14 cellular contexts compared by ENCODE assay signal in genomic region chr19:566403-566802, GRCh38. TPM values are rescaled to one million over a fixed set of nuclear protein-coding genes. Genes with fewer than 3 reads are reported as not detected.
DNase-seq lines count a peak whose midpoint lies in the region; ATAC-seq, FAIRE-seq and TF ChIP-seq lines count a peak whose summit lies in the region.
"Had no signal": no experiment of that assay in that cellular context is flagged by ENCODE, and none has a peak within 500 bp of the region (broad histone marks: within the 10 kb centered on the region; RNA-seq: fewer than 3 reads in every experiment).

No MANE protein-coding gene starts in this region.

- H3T11ph ChIP-seq in H9 (ENCODE audit: low read length) = no peak overlapping the region

- H2AK5ac ChIP-seq in H9 (ENCODE audit: insufficient read length, low read length) = no peak overlapping the region

- H4K20me1 ChIP-seq in H9 (ENCODE audit: control insufficient read depth, insufficient read depth, insufficient read length) = no peaks in the 10 kb centered on the region

- H3K27me3 ChIP-seq in Caco-2 (replicated peaks; ENCODE audit: control insufficient read depth, insufficient read depth, low read length) (no peaks in the 10 kb centered on the region), Panc1 (ENCODE audit: control insufficient read depth, insufficient read depth, low read length) (no peaks in the 10 kb centered on the region), heart left ventricle (no peaks in the 10 kb centered on the region), pancreas (no peaks in the 10 kb centered on the region), H9 (ENCODE audit: insufficient read depth, low read length) (no peaks in the 10 kb centered on the region)
- H3K27me3 ChIP-seq: heart right ventricle had no signal

- H3K4ac ChIP-seq in H9 (ENCODE audit: low read depth, low read length) = no peak overlapping the region

- H3K27ac Mint-ChIP-seq in Caco-2 (ENCODE audit: unreplicated experiment) (no peak overlapping the region), H9 (no peak overlapping the region)
- H3K27ac Mint-ChIP-seq: B cell had no signal

- no peaks in the 10 kb centered on the region for H3K79me2 ChIP-seq in H9 (ENCODE audit: insufficient read depth, low read length)

- no peak overlapping the region for H3K4me2 ChIP-seq in H9 (ENCODE audit: insufficient read depth, insufficient read length, low read length)

- H3K27ac ChIP-seq in Panc1 (ENCODE audit: low read length) (no peak overlapping the region), heart left ventricle (peak overlapping the region in 4 of 12 donors; percentile 22 to 86 (median 42)), pancreas (peak overlapping the region in 2 of 4 donors; percentile 0 to 48), H9 (ENCODE audit: insufficient read length, low read depth, low read length) (no peak overlapping the region)

- no peak overlapping the region for H4K5ac ChIP-seq in H9 (ENCODE audit: insufficient read length, low read depth, low read length)

- no peak overlapping the region for H2BK120ac ChIP-seq in H9 (ENCODE audit: low read depth, low read length, poor library complexity, severe bottlenecking)

- H3K27me3 Mint-ChIP-seq in Caco-2 (ENCODE audit: insufficient read depth, unreplicated experiment) = no peaks in the 10 kb centered on the region
- H3K27me3 Mint-ChIP-seq in H9 (ENCODE audit: low read depth) = peaks cover 32% of the 10 kb centered on the region
- H3K27me3 Mint-ChIP-seq: B cell had no signal

- ATAC-seq in Panc1 (no peak), heart left ventricle (peak in 3 of 4 donors; percentile 27 to 72 (median 56)), pancreas (peak in 3 of 4 donors; percentile 20 to 60 (median 49))
- ATAC-seq: PC-3 had no signal

- H3K14ac ChIP-seq in H9 (ENCODE audit: insufficient read depth, low read length) = no peak overlapping the region

- CTCF ChIA-PET in Caco-2 (lab: Charles Lee) (interaction anchor here (0.6 kb wide), 2 partner anchors 24 to 51 kb away, joined by 3 to 8 read pairs; no protein-coding TSS in a partner anchor), Panc1 (lab: Charles Lee) (no interaction called here)

- peaks cover 5% of the 10 kb centered on the region; the same call in 1 of the 2 replicates for H3K4me1 ChIP-seq in Caco-2
- peaks cover 9% of the 10 kb centered on the region for H3K4me1 ChIP-seq in Panc1 (ENCODE audit: control insufficient read depth, insufficient read depth, low read length)
- H3K4me1 ChIP-seq in heart left ventricle = peaks cover 0 to 7% (median 6%) of the 10 kb centered on the region in 12 donors
- H3K4me1 ChIP-seq in pancreas = no peaks in the 10 kb centered on the region
- H3K4me1 ChIP-seq in H9 (ENCODE audit: insufficient read depth, low read length) = no peaks in the 10 kb centered on the region; the same call in 1 of the 2 replicates

- H2AFZ ChIP-seq in H9 (ENCODE audit: low read length) = no peak overlapping the region

- H3K4me3 ChIP-seq in Caco-2 (ENCODE audit: low read depth, low read length) (no peak overlapping the region), Panc1 (ENCODE audit: low read depth in 2 of 2, low read length in 2 of 2) (no peak overlapping the region), heart left ventricle (peak overlapping the region in 2 of 12 donors; percentile 2 to 36), pancreas (no peak overlapping the region)

- H3K36me3 Mint-ChIP-seq in Caco-2 (ENCODE audit: insufficient read depth, unreplicated experiment) (peaks cover 24% of the 10 kb centered on the region), H9 (ENCODE audit: insufficient read depth in 1 of 3, low read depth in 3 of 3) (peaks cover 12 to 21% (median 15%) of the 10 kb centered on the region in 3 experiments)

- no peak overlapping the region for H3K23ac ChIP-seq in H9 (ENCODE audit: insufficient read length, low read depth, low read length)

- H3K9me3 ChIP-seq in Caco-2 (no peaks in the 10 kb centered on the region), Panc1 (ENCODE audit: control insufficient read depth, insufficient read depth, low read depth, low read length) (no peaks in the 10 kb centered on the region), heart left ventricle (no peaks in the 10 kb centered on the region), pancreas (no peaks in the 10 kb centered on the region), H9 (ENCODE audit: control insufficient read depth, low read depth, low read length) (no peaks in the 10 kb centered on the region)
- H3K9me3 ChIP-seq: heart right ventricle had no signal

- H2BK20ac ChIP-seq in H9 (ENCODE audit: low read depth, low read length, poor library complexity, severe bottlenecking) = no peak overlapping the region

- H3K9ac ChIP-seq in H9 (ENCODE audit: extremely low read depth, insufficient read length, low read length) = no peak overlapping the region

- H3K9me3 Mint-ChIP-seq in Caco-2 (ENCODE audit: unreplicated experiment) = no peaks in the 10 kb centered on the region
- H3K9me3 Mint-ChIP-seq in H9 = peaks cover 26 to 28% of the 10 kb centered on the region in 2 experiments

- in situ Hi-C loops in Panc1 (cut with HindIII; ENCODE audit: low pct_unique_long_range_greater_than_20kb, low sequenced_read_pairs) = no loop called here

- TF ChIP-seq POLR2A in heart left ventricle (IDR thresholded peaks at IDR 0.05) = no peak

- FAIRE-seq in pancreas (lab: Jason Lieb, UNC) = no peak
- FAIRE-seq: colon had no signal

- TF ChIP-seq CTCF in Caco-2 (IDR thresholded peaks at IDR 0.05; ENCODE audit: insufficient read depth in 1 of 2, low read depth in 1 of 2, low read length in 1 of 2, severe bottlenecking in 1 of 2, unreplicated experiment in 1 of 2) = no peak
- no peak for TF ChIP-seq CTCF in Panc1 (IDR thresholded peaks at IDR 0.05)
- no peak for TF ChIP-seq CTCF in heart left ventricle (IDR thresholded peaks at IDR 0.05)
- no peak for TF ChIP-seq CTCF in pancreas (IDR thresholded peaks at IDR 0.05)
- no peak for TF ChIP-seq CTCF in H9 (conservative IDR thresholded peaks at IDR 0.05)

- H3K4me3 Mint-ChIP-seq in Caco-2 (ENCODE audit: unreplicated experiment) (peak overlapping the region; percentile 54), H9 (no peak overlapping the region)
- H3K4me3 Mint-ChIP-seq: B cell had no signal

- BruUV-seq in Caco-2 (replicated peaks; lab: Mats Ljungman, UMichigan) = no TSS peak
- BruUV-seq in Panc1 (replicated peaks; lab: Mats Ljungman, UMichigan) = TSS peak; percentile 55

- no peak overlapping the region for H3K18ac ChIP-seq in H9 (ENCODE audit: insufficient read length, low read depth, low read length)

- no peak overlapping the region for H2BK5ac ChIP-seq in H9 (ENCODE audit: insufficient read length, low read length)

- no peaks in the 10 kb centered on the region for H3K36me3 ChIP-seq in Caco-2 (ENCODE audit: control insufficient read depth, insufficient read depth, low read length)
- no peaks in the 10 kb centered on the region; the same call in 1 of the 2 replicates for H3K36me3 ChIP-seq in Panc1 (ENCODE audit: control insufficient read depth, insufficient read depth, low read length)
- H3K36me3 ChIP-seq in heart left ventricle = no peaks in the 10 kb centered on the region
- no peaks in the 10 kb centered on the region for H3K36me3 ChIP-seq in pancreas
- H3K36me3 ChIP-seq: heart right ventricle had no signal

- H4K91ac ChIP-seq in H9 (ENCODE audit: insufficient read length, low read depth, low read length) = no peak overlapping the region

- WGBS in heart left ventricle, 4 donors = 40 to 54% (median 45%) methylated on average over 18 to 19 of the region's 19 CpGs
- 67 to 71% methylated on average over 18 of the region's 19 CpGs for WGBS in pancreas, 2 donors
- no CpG with 5 or more reads among the region's 19 CpGs for WGBS in H9 (ENCODE audit: extremely low coverage, insufficient read length, low lambda C conversion rate)

- peaks cover 4% of the 10 kb centered on the region for H3K23me2 ChIP-seq in H9 (ENCODE audit: insufficient read length, low read depth, low read length, poor library complexity, severe bottlenecking)

- no peak overlapping the region for H2BK12ac ChIP-seq in H9 (ENCODE audit: insufficient read length, low read depth, low read length)

- no peak overlapping the region for H4K8ac ChIP-seq in H9 (replicated peaks; ENCODE audit: insufficient read length, low read depth, low read length)

- H3K4me1 Mint-ChIP-seq in Caco-2 (ENCODE audit: low read depth, unreplicated experiment) = peaks cover 15% of the 10 kb centered on the region
- peaks cover 13 to 16% of the 10 kb centered on the region in 2 experiments for H3K4me1 Mint-ChIP-seq in H9

- H2BK15ac ChIP-seq in H9 (ENCODE audit: low read depth, low read length) = no peak overlapping the region

- H3K79me1 ChIP-seq in H9 (ENCODE audit: insufficient read depth, low read depth, low read length, poor library complexity, severe bottlenecking) = no peaks in the 10 kb centered on the region

- POLR2A ChIA-PET in Caco-2 (lab: Charles Lee) (interaction anchor here (0.6 to 0.7 kb wide), 2 partner anchors 9 to 42 kb away, joined by 4 to 6 read pairs; no protein-coding TSS in a partner anchor), Panc1 (lab: Charles Lee) (no interaction called here)

- H3K56ac ChIP-seq in H9 (ENCODE audit: insufficient read length, low read depth, low read length) = no peak overlapping the region

- intact Hi-C loops in Caco-2 (cut with micrococcal nuclease; ENCODE audit: unreplicated experiment) (no loop called here), Panc1 (cut with micrococcal nuclease; ENCODE audit: unreplicated experiment) (no loop called here), heart left ventricle (cut with DNase I) (no loop called here), pancreas (cut with DNase I) (no loop called here)

- peak; percentile 61 to 70 for DNase-seq in Caco-2
- no peak for DNase-seq in Panc1 (ENCODE audit: low read depth, low spot score)
- DNase-seq in heart left ventricle = peak in 2 of 5 donors; percentile 26 to 36
- DNase-seq in pancreas = peak in 1 of 6 donors; percentile 47
- DNase-seq in H9 = no peak
- no peak for DNase-seq in cerebellar cortex (ENCODE audit: low spot score)
- DNase-seq in activated CD4-positive, alpha-beta T cell treated with anti-CD3 and anti-CD28 coated beads, Interleukin-2, amount 50 U/mL, for 1 hour = no peak
- no peak for DNase-seq in DMS79 (lab: John Stamatoyannopoulos, UW)
- DNase-seq: heart right ventricle; NCI-H1694; PC-3; stimulated activated CD4-positive, alpha-beta T cell treated with anti-CD3 and anti-CD28 coated beads, Interleukin-4, amount 100 ng/mL, for 1 hour had no signal

RNA-seq across cellular contexts. Expression of gene BSG, which starts 6.0 kb away (rescaled TPM):
- total RNA-seq in Caco-2 (2022) = 618 and 656 TPM in 2 replicates
- total RNA-seq in Panc1 (2021; ENCODE audit: unreplicated experiment) = 653 TPM
- polyA plus RNA-seq in Panc1 (2012; ENCODE audit: insufficient read length) = 956 TPM
- total RNA-seq in heart left ventricle = 1,000 to 10,000 TPM; 1,160 to 2,590 (median 1,462) TPM
- 1,000 to 10,000 TPM in 1 of 2 donors, 100 to 1,000 TPM in 1; 727 to 2,989 TPM for polyA plus RNA-seq in heart left ventricle
- total RNA-seq in pancreas = 100 to 1,000 TPM; 122 to 200 (median 149) TPM
- 100 to 1,000 TPM; 210 to 256 TPM for polyA plus RNA-seq in pancreas
- 715 and 719 TPM in 2 replicates for total RNA-seq in H9 (2021)

RNA-seq across cellular contexts. Expression of gene GZMM, which starts 22.6 kb away (rescaled TPM):
- total RNA-seq in Caco-2 (2022) = 0.35 TPM in 1 of 2 replicates, not detected in the other
- 0.69 TPM for total RNA-seq in Panc1 (2021; ENCODE audit: unreplicated experiment)
- polyA plus RNA-seq in Panc1 (2012; ENCODE audit: insufficient read length) = 1.4 TPM
- 1 to 10 TPM in 2 of 9 donors, under 1 TPM in 2, not detected in 5; 0.40 to 3.0 (median 0.87) TPM for total RNA-seq in heart left ventricle
- polyA plus RNA-seq in heart left ventricle = under 1 TPM; 0.12 to 0.34 TPM
- total RNA-seq in pancreas = under 1 TPM in 4 of 6 donors, not detected in 2; 0.28 to 0.38 (median 0.33) TPM
- under 1 TPM; 0.31 to 0.38 TPM for polyA plus RNA-seq in pancreas
- total RNA-seq in H9 (2021) = 0.64 and 0.66 TPM in 2 replicates
- total RNA-seq: B cell, PC-3 had no signal

RNA-seq across cellular contexts. Expression of gene HCN2, which starts 23.3 kb away (rescaled TPM):
- total RNA-seq in Caco-2 (2022) = 2.7 and 3.9 TPM in 2 replicates
- 15.1 TPM for total RNA-seq in Panc1 (2021; ENCODE audit: unreplicated experiment)
- 22.3 TPM for polyA plus RNA-seq in Panc1 (2012; ENCODE audit: insufficient read length)
- 10 to 100 TPM in 7 of 9 donors, 1 to 10 TPM in 2; 4.1 to 27.4 (median 15.4) TPM for total RNA-seq in heart left ventricle
- polyA plus RNA-seq in heart left ventricle = 10 to 100 TPM in 1 of 2 donors, 1 to 10 TPM in 1; 4.8 to 22.4 TPM
- under 1 TPM; 0.12 to 0.46 (median 0.18) TPM for total RNA-seq in pancreas
- polyA plus RNA-seq in pancreas = under 1 TPM; 0.27 to 0.82 TPM
- total RNA-seq in H9 (2021) = 3.7 and 4.1 TPM in 2 replicates

RNA-seq across cellular contexts. Expression of gene CDC34, which starts 34.8 kb away (rescaled TPM):
- 129 and 133 TPM in 2 replicates for total RNA-seq in Caco-2 (2022)
- 80.5 TPM for total RNA-seq in Panc1 (2021; ENCODE audit: unreplicated experiment)
- 116 TPM for polyA plus RNA-seq in Panc1 (2012; ENCODE audit: insufficient read length)
- 100 to 1,000 TPM in 3 of 9 donors, 10 to 100 TPM in 6; 61.9 to 200 (median 84.6) TPM for total RNA-seq in heart left ventricle
- polyA plus RNA-seq in heart left ventricle = 100 to 1,000 TPM; 122 to 148 TPM
- 10 to 100 TPM; 26.2 to 49.4 (median 39.1) TPM for total RNA-seq in pancreas
- 100 to 1,000 TPM in 1 of 2 donors, 10 to 100 TPM in 1; 80.0 to 107 TPM for polyA plus RNA-seq in pancreas
- total RNA-seq in H9 (2021) = 109 and 112 TPM in 2 replicates

RNA-seq across cellular contexts. Expression of gene TPGS1, which starts 59.1 kb away (rescaled TPM):
- total RNA-seq in Caco-2 (2022) (11.5 and 14.9 TPM in 2 replicates), Panc1 (2021; ENCODE audit: unreplicated experiment) (17.6 TPM), heart left ventricle (10 to 100 TPM in 8 of 9 donors, 1 to 10 TPM in 1; 5.7 to 39.3 (median 11.3) TPM), pancreas (10 to 100 TPM in 4 of 6 donors, 1 to 10 TPM in 2; 8.8 to 16.2 (median 10.7) TPM), H9 (2021) (7.4 and 8.1 TPM in 2 replicates)
- polyA plus RNA-seq in Panc1 (2012; ENCODE audit: insufficient read length) = 19.7 TPM
- polyA plus RNA-seq in heart left ventricle (10 to 100 TPM; 18.3 to 18.6 TPM), pancreas (10 to 100 TPM; 14.3 to 29.7 TPM)

Comparison
In these comparisons a context has a peak if more than half of its experiments do, and no peak if none do; other contexts are left out.
1. DNase-seq: peak in Caco-2 (2 of 2); none in Panc1 (single experiment), H9 (single experiment), cerebellar cortex (single experiment), activated CD4-positive, alpha-beta T cell treated with anti-CD3 and anti-CD28 coated beads, Interleukin-2, amount 50 U/mL, for 1 hour (single experiment) and DMS79 (single experiment).